In genomic region chr3:65650247-65650646, GRCh38 we compare ENCODE assay signal across 9 cellular contexts.
"Had no signal": no experiment of that assay in that cellular context is flagged by ENCODE, and none has a peak within 500 bp of the region (broad histone marks: within the 10 kb centered on the region; RNA-seq: fewer than 3 reads in every experiment).

No MANE protein-coding gene starts in this region.

- H3K4me3 Mint-ChIP-seq: H9 had no signal

- H2AFZ ChIP-seq: GM23248 had no signal

- ATAC-seq: HepG2 had no signal

- H3K27ac Mint-ChIP-seq: H9 had no signal

- H3K4me3 ChIP-seq: GM23248 had no signal

- DNase-seq: GOT3, H9, IMR-90, KBM-7 had no signal

- H3K27ac ChIP-seq: GM23248, HL-60, KMS-11 had no signal

- H3K4me2 ChIP-seq: KMS-11 had no signal

- H3K9ac ChIP-seq: GM23248, KMS-11 had no signal

- FAIRE-seq: H54, HepG2 had no signal
